Comparison of ENCODE assay signal across 1 cellular context in genomic region chr20:62386383-62387218, GRCh38.
TF ChIP-seq lines count a peak whose summit lies in the region.

TSS of gene RPS21 (plus strand) at chr20:62387103. CDS start at chr20:62387339, 236 bp downstream.

TF ChIP-seq in HepG2, 621 proteins besides CTCF, POLR2A, EP300 and RAD21 (continued from another document and continues in another):
- TF ChIP-seq PAXIP1 (CRISPR knock-in tag; conservative IDR thresholded peaks at IDR 0.05), result peak; percentile 63
- TF ChIP-seq MIER3 (CRISPR knock-in tag; IDR thresholded peaks at IDR 0.05; ENCODE audit: borderline replicate concordance), result peak; percentile 94
- peak; percentile 72 for TF ChIP-seq ZNF143 (CRISPR knock-in tag; IDR thresholded peaks at IDR 0.05)
- TF ChIP-seq TCF12 (IDR thresholded peaks at IDR 0.05), result no peak
- peak; percentile 72; the same call in 1 of the 2 replicates for TF ChIP-seq TCF12 (CRISPR knock-in tag; IDR thresholded peaks at IDR 0.05)
- TF ChIP-seq YY1 (IDR thresholded peaks at IDR 0.05; ENCODE audit: insufficient read depth, insufficient replicate concordance, low read depth, low read length), result peak; percentile 82
- peak; percentile 97 for TF ChIP-seq ARID4A (CRISPR knock-in tag; IDR thresholded peaks at IDR 0.05; ENCODE audit: borderline replicate concordance)
- TF ChIP-seq NR2C2 (CRISPR knock-in tag; IDR thresholded peaks at IDR 0.05; ENCODE audit: borderline replicate concordance), result peak; percentile 100
- 0 out of 2 replicates have a peak, but pooled peaks have one; percentile 67 for TF ChIP-seq ZNF20 (CRISPR knock-in tag; IDR thresholded peaks at IDR 0.05)
- TF ChIP-seq PHB2 (IDR thresholded peaks at IDR 0.05; ENCODE audit: partially characterized antibody), result no peak
- no peak for TF ChIP-seq ZNF274 (CRISPR knock-in tag; IDR thresholded peaks at IDR 0.05)
- TF ChIP-seq, protein P1, sequence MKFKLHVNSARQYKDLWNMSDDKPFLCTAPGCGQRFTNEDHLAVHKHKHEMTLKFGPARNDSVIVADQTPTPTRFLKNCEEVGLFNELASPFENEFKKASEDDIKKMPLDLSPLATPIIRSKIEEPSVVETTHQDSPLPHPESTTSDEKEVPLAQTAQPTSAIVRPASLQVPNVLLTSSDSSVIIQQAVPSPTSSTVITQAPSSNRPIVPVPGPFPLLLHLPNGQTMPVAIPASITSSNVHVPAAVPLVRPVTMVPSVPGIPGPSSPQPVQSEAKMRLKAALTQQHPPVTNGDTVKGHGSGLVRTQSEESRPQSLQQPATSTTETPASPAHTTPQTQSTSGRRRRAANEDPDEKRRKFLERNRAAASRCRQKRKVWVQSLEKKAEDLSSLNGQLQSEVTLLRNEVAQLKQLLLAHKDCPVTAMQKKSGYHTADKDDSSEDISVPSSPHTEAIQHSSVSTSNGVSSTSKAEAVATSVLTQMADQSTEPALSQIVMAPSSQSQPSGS (CRISPR knock-in tag; IDR thresholded peaks at IDR 0.05), result peak; percentile 90
- no peak for TF ChIP-seq KLF9 (CRISPR knock-in tag; IDR thresholded peaks at IDR 0.05; ENCODE audit: low read depth)
- TF ChIP-seq NRL (CRISPR knock-in tag; IDR thresholded peaks at IDR 0.05; ENCODE audit: borderline replicate concordance), result peak; percentile 60
- no peak for TF ChIP-seq EZH2 (conservative IDR thresholded peaks at IDR 0.05; ENCODE audit: low read depth, low read length)
- TF ChIP-seq ESRRA (CRISPR knock-in tag; IDR thresholded peaks at IDR 0.05; ENCODE audit: low read depth), result no peak; the same call in none of the 2 replicates
- TF ChIP-seq, protein P2, sequence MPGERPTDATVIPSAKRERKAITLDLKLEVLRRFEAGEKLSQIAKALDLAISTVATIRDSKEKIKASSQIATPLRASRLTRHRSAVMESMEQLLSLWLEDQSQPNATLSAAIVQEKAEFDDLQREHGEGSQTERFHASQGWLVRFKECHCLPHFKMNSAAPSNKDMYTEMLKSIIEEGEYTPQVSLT (CRISPR knock-in tag; IDR thresholded peaks at IDR 0.05; ENCODE audit: borderline replicate concordance, low read depth), result 0 out of 2 replicates have a peak, but pooled peaks have one; percentile 86
- TF ChIP-seq, protein P3, sequence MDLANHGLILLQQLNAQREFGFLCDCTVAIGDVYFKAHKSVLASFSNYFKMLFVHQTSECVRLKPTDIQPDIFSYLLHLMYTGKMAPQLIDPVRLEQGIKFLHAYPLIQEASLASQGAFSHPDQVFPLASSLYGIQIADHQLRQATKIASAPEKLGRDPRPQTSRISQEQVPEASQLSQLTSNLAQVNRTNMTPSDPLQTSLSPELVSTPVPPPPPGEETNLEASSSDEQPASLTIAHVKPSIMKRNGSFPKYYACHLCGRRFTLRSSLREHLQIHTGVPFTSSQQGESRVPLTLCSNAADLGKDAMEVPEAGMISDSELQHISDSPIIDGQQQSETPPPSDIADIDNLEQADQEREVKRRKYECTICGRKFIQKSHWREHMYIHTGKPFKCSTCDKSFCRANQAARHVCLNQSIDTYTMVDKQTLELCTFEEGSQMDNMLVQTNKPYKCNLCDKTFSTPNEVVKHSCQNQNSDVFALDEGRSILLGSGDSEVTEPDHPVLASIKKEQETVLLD (CRISPR knock-in tag; IDR thresholded peaks at IDR 0.05; ENCODE audit: low read depth), result peak; percentile 89
- TF ChIP-seq ZNF496 (CRISPR knock-in tag; IDR thresholded peaks at IDR 0.05; ENCODE audit: insufficient replicate concordance), result no peak
- TF ChIP-seq STAG1 (CRISPR knock-in tag; IDR thresholded peaks at IDR 0.05), result no peak
- TF ChIP-seq, protein P4, sequence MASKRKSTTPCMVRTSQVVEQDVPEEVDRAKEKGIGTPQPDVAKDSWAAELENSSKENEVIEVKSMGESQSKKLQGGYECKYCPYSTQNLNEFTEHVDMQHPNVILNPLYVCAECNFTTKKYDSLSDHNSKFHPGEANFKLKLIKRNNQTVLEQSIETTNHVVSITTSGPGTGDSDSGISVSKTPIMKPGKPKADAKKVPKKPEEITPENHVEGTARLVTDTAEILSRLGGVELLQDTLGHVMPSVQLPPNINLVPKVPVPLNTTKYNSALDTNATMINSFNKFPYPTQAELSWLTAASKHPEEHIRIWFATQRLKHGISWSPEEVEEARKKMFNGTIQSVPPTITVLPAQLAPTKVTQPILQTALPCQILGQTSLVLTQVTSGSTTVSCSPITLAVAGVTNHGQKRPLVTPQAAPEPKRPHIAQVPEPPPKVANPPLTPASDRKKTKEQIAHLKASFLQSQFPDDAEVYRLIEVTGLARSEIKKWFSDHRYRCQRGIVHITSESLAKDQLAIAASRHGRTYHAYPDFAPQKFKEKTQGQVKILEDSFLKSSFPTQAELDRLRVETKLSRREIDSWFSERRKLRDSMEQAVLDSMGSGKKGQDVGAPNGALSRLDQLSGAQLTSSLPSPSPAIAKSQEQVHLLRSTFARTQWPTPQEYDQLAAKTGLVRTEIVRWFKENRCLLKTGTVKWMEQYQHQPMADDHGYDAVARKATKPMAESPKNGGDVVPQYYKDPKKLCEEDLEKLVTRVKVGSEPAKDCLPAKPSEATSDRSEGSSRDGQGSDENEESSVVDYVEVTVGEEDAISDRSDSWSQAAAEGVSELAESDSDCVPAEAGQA (IDR thresholded peaks at IDR 0.05; ENCODE audit: low read depth), result peak; percentile 91
- TF ChIP-seq, protein P4 (CRISPR knock-in tag; IDR thresholded peaks at IDR 0.05; ENCODE audit: borderline replicate concordance), result no peak; the same call in 1 of the 2 replicates
- TF ChIP-seq ATM (IDR thresholded peaks at IDR 0.05; ENCODE audit: borderline replicate concordance), result no peak
- no peak for TF ChIP-seq PCBP2 (optimal IDR thresholded peaks at IDR 0.05; ENCODE audit: low read depth, low read length, poor library complexity, severe bottlenecking)
- no peak for TF ChIP-seq HNRNPUL1 (IDR thresholded peaks at IDR 0.05; ENCODE audit: low read depth, low read length)
- TF ChIP-seq NR2F6 (IDR thresholded peaks at IDR 0.05), result no peak
- peak; percentile 72 for TF ChIP-seq NR2F6 (CRISPR knock-in tag; IDR thresholded peaks at IDR 0.05)
- TF ChIP-seq, protein P5, sequence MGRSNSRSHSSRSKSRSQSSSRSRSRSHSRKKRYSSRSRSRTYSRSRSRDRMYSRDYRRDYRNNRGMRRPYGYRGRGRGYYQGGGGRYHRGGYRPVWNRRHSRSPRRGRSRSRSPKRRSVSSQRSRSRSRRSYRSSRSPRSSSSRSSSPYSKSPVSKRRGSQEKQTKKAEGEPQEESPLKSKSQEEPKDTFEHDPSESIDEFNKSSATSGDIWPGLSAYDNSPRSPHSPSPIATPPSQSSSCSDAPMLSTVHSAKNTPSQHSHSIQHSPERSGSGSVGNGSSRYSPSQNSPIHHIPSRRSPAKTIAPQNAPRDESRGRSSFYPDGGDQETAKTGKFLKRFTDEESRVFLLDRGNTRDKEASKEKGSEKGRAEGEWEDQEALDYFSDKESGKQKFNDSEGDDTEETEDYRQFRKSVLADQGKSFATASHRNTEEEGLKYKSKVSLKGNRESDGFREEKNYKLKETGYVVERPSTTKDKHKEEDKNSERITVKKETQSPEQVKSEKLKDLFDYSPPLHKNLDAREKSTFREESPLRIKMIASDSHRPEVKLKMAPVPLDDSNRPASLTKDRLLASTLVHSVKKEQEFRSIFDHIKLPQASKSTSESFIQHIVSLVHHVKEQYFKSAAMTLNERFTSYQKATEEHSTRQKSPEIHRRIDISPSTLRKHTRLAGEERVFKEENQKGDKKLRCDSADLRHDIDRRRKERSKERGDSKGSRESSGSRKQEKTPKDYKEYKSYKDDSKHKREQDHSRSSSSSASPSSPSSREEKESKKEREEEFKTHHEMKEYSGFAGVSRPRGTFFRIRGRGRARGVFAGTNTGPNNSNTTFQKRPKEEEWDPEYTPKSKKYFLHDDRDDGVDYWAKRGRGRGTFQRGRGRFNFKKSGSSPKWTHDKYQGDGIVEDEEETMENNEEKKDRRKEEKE (IDR thresholded peaks at IDR 0.05), result no peak
- peak; percentile 42; the same call in 1 of the 2 replicates for TF ChIP-seq MEIS1 (CRISPR knock-in tag; IDR thresholded peaks at IDR 0.05; ENCODE audit: borderline replicate concordance)
- peak; percentile 94 for TF ChIP-seq CBX1 (IDR thresholded peaks at IDR 0.05; ENCODE audit: low read depth)
- peak; percentile 95; the same call in 1 of the 2 replicates for TF ChIP-seq HOXA9 (CRISPR knock-in tag; IDR thresholded peaks at IDR 0.05; ENCODE audit: borderline replicate concordance)
- no peak for TF ChIP-seq ZNF549 (CRISPR knock-in tag; IDR thresholded peaks at IDR 0.05)
- no peak for TF ChIP-seq MTF1 (CRISPR knock-in tag; IDR thresholded peaks at IDR 0.05)
- peak; percentile 70; the same call in 1 of the 2 replicates for TF ChIP-seq SMAD3 (CRISPR knock-in tag; IDR thresholded peaks at IDR 0.05)
- TF ChIP-seq TOE1 (CRISPR knock-in tag; IDR thresholded peaks at IDR 0.05), result no peak; the same call in 1 of the 2 replicates
- 0 out of 2 replicates have a peak, but pooled peaks have one; percentile 90 for TF ChIP-seq ZSCAN12 (CRISPR knock-in tag; IDR thresholded peaks at IDR 0.05)
- TF ChIP-seq RNF2 (conservative IDR thresholded peaks at IDR 0.05; ENCODE audit: low read depth), result no peak
- TF ChIP-seq CEBPG (CRISPR knock-in tag; IDR thresholded peaks at IDR 0.05), result peak; percentile 31; the same call in 1 of the 2 replicates
